ENCODE assay signal across 20 cellular contexts in genomic region chr9:111610149-111610548, GRCh38. TPM values are rescaled to one million over a fixed set of nuclear protein-coding genes. Genes with fewer than 3 reads are reported as not detected.
DNase-seq lines count a peak whose midpoint lies in the region; ATAC-seq, FAIRE-seq and TF ChIP-seq lines count a peak whose summit lies in the region.
"Had no signal": no experiment of that assay in that cellular context is flagged by ENCODE, and none has a peak within 500 bp of the region (broad histone marks: within the 10 kb centered on the region; RNA-seq: fewer than 3 reads in every experiment).

No MANE protein-coding gene starts in this region.

- H3K79me2 ChIP-seq in HepG2 (ENCODE audit: insufficient read depth, low read length) = no peaks in the 10 kb centered on the region

- peak overlapping the region; percentile 50 for H2AFZ ChIP-seq in HepG2 (ENCODE audit: low read length)

- TF ChIP-seq POLR2A in HepG2 (IDR thresholded peaks at IDR 0.05; ENCODE audit: insufficient read depth in 1 of 2, low read depth in 2 of 2, low read length in 2 of 2) = no peak
- TF ChIP-seq POLR2A in suprapubic skin (IDR thresholded peaks at IDR 0.05) = no peak

- TF ChIP-seq EP300 in HepG2 (IDR thresholded peaks at IDR 0.05; ENCODE audit: low read depth in 2 of 2, low read length in 2 of 2) (no peak), HepG2 (CRISPR knock-in tag; IDR thresholded peaks at IDR 0.05; ENCODE audit: borderline replicate concordance) (no peak), suprapubic skin (IDR thresholded peaks at IDR 0.05) (no peak)

- no peaks in the 10 kb centered on the region for H3K4me1 Mint-ChIP-seq in stimulated activated naive CD8-positive, alpha-beta T cell treated with anti-CD3 and anti-CD28 coated beads, Interleukin-15, amount 100 ng/mL, for 72 hours

- H3K4me1 ChIP-seq in esophagus (ENCODE audit: control insufficient read depth in 2 of 2, insufficient read depth in 2 of 2, low read length in 1 of 2) (peaks cover 0 to 3% of the 10 kb centered on the region in 2 donors), HepG2 (ENCODE audit: insufficient read depth, low read length) (peaks cover 33% of the 10 kb centered on the region), suprapubic skin (peaks cover 11% of the 10 kb centered on the region)
- H3K4me1 ChIP-seq: BE2C had no signal

- no peak overlapping the region for H3K4me3 ChIP-seq in esophagus (ENCODE audit: low read depth in 1 of 2, low read length in 2 of 2)
- H3K4me3 ChIP-seq in HepG2 (replicated peaks in 1 of 3; ENCODE audit: insufficient read depth in 1 of 3, low read depth in 2 of 3, low read length in 3 of 3) = no peak overlapping the region
- H3K4me3 ChIP-seq in suprapubic skin = no peak overlapping the region

- H3K4me2 ChIP-seq in HepG2 (ENCODE audit: low read depth, low read length) = peak overlapping the region; percentile 14; the same call in 1 of the 2 replicates

- no TSS peak for BruUV-seq in HepG2 (replicated peaks; lab: Mats Ljungman, UMichigan)

- TF ChIP-seq RAD21 in HepG2 (CRISPR knock-in tag; IDR thresholded peaks at IDR 0.05) = no peak

- no peak for FAIRE-seq in HepG2 (lab: Jason Lieb, UNC)
- FAIRE-seq: D721Med had no signal

- no peak overlapping the region for H3K27ac Mint-ChIP-seq in stimulated activated naive CD8-positive, alpha-beta T cell treated with anti-CD3 and anti-CD28 coated beads, Interleukin-15, amount 100 ng/mL, for 72 hours

- TF ChIP-seq CTCF in VCaP (conservative IDR thresholded peaks at IDR 0.05) = no peak
- no peak for TF ChIP-seq CTCF in HepG2 (CRISPR knock-in tag; IDR thresholded peaks at IDR 0.05)
- no peak for TF ChIP-seq CTCF in suprapubic skin (IDR thresholded peaks at IDR 0.05)

- CTCF ChIA-PET in HepG2 (lab: Yijun Ruan, JAX; ENCODE audit: low intra/inter-chr PET ratio, low total read pairs) = no interaction called here

- no peaks in the 10 kb centered on the region for H3K9me3 Mint-ChIP-seq in stimulated activated naive CD8-positive, alpha-beta T cell treated with anti-CD3 and anti-CD28 coated beads, Interleukin-15, amount 100 ng/mL, for 72 hours

- DNase-seq in HepG2 (ENCODE audit: low spot score) (no peak), suprapubic skin (ENCODE audit: low spot score in 2 of 2) (no peak), HPDE6-E6E7 (ENCODE audit: extremely low spot score) (no peak), DMS114 treated with DMSO at 0.1 percent for 48 hours (lab: John Stamatoyannopoulos, UW; ENCODE audit: unreplicated experiment) (no peak)
- no peak for DNase-seq in stimulated activated naive CD8-positive, alpha-beta T cell treated with anti-CD3 and anti-CD28 coated beads, Interleukin-15, amount 100 ng/mL, for 72 hours
- DNase-seq: BE2C, DMS79, GOT3, HCEC 1CT, Karpas-422, NCI-H1694 treated with DMSO at 0.1 percent for 48 hours, NCI-H2081 treated with DMSO at 0.1 percent for 48 hours, NCI-H2171 treated with DMSO at 0.1 percent for 48 hours, NCI-H524 treated with DMSO at 0.1 percent for 48 hours, NCI-H82, OCI-M1, Right ventricle myocardium superior had no signal

- no peak overlapping the region for H3K9ac ChIP-seq in HepG2 (ENCODE audit: insufficient read depth, low read depth, low read length)

- 34 to 35% methylated on average over 5 of the region's 5 CpGs for WGBS in esophagus, 2 donors
- WGBS in HepG2 (ENCODE audit: low lambda C conversion rate) = 21% methylated on average over 5 of the region's 5 CpGs
- WGBS in suprapubic skin = 36% methylated on average over 5 of the region's 5 CpGs

- POLR2A ChIA-PET in HepG2 (lab: Yijun Ruan, JAX) = interaction anchor here (1.1 kb wide), 1 partner anchor 21 kb away, joined by 5 read pairs; the partner anchor contains the start of gene DNAJC25

- intact Hi-C loops in HepG2 (cut with micrococcal nuclease; ENCODE audit: unreplicated experiment) = no loop called here

- no peaks in the 10 kb centered on the region for H4K20me1 ChIP-seq in HepG2 (ENCODE audit: insufficient read depth, low read length)

- H3K36me3 ChIP-seq in esophagus (ENCODE audit: control insufficient read depth in 2 of 2, insufficient read depth in 2 of 2, low read length in 1 of 2) = no peaks in the 10 kb centered on the region
- H3K36me3 ChIP-seq in HepG2 (replicated peaks in 1 of 2; ENCODE audit: control insufficient read depth in 1 of 2, insufficient read depth in 2 of 2, low read length in 2 of 2) = no peaks in the 10 kb centered on the region
- H3K36me3 ChIP-seq in suprapubic skin = no peaks in the 10 kb centered on the region
- H3K36me3 ChIP-seq: BE2C had no signal

- H3K27ac ChIP-seq in VCaP (peak overlapping the region; percentile 73), esophagus (ENCODE audit: low read depth in 2 of 2, low read length in 1 of 2) (peak overlapping the region; percentile 78 to 79), HepG2 (ENCODE audit: extremely low read length, insufficient read depth, low read length) (no peak overlapping the region), suprapubic skin (peak overlapping the region; percentile 27)

- in situ Hi-C loops in HepG2 (cut with HindIII; ENCODE audit: extremely low pct_ligation_motif_present, low pct_unique_long_range_greater_than_20kb) = no loop called here

- H3K27me3 ChIP-seq in esophagus (ENCODE audit: control insufficient read depth in 1 of 2, insufficient read depth in 2 of 2, low read length in 2 of 2) (no peaks in the 10 kb centered on the region), HepG2 (ENCODE audit: control insufficient read depth in 1 of 2, insufficient read depth in 2 of 2, low read length in 2 of 2) (no peaks in the 10 kb centered on the region), suprapubic skin (no peaks in the 10 kb centered on the region)
- H3K27me3 ChIP-seq: BE2C had no signal

- ATAC-seq in HepG2 = no peak; the same call in 2 of the 3 replicates
- no peak for ATAC-seq in stimulated activated naive CD8-positive, alpha-beta T cell treated with anti-CD3 and anti-CD28 coated beads, Interleukin-15, amount 100 ng/mL, for 72 hours

- peaks cover 43% of the 10 kb centered on the region for H3K27me3 Mint-ChIP-seq in stimulated activated naive CD8-positive, alpha-beta T cell treated with anti-CD3 and anti-CD28 coated beads, Interleukin-15, amount 100 ng/mL, for 72 hours

- no peak overlapping the region for H3K4me3 Mint-ChIP-seq in stimulated activated naive CD8-positive, alpha-beta T cell treated with anti-CD3 and anti-CD28 coated beads, Interleukin-15, amount 100 ng/mL, for 72 hours

- no peaks in the 10 kb centered on the region for H3K9me3 ChIP-seq in esophagus (ENCODE audit: control insufficient read depth in 2 of 2, insufficient read depth in 1 of 2, low read depth in 1 of 2, low read length in 1 of 2)
- no peaks in the 10 kb centered on the region for H3K9me3 ChIP-seq in HepG2 (ENCODE audit: low read length)
- H3K9me3 ChIP-seq in suprapubic skin = no peaks in the 10 kb centered on the region
- H3K9me3 ChIP-seq: BE2C had no signal

RNA-seq across cellular contexts. Expression of gene PTGR1, which starts 10.7 kb away (rescaled TPM):
- polyA plus RNA-seq in esophagus (10 to 100 TPM; 28.2 to 93.3 TPM), HepG2 (2011; rRNA removed) (5.0 and 6.0 TPM in 2 replicates)
- total RNA-seq in HepG2 (2016; rRNA removed; fragmentation: Illumina TruSeq; extraction: Trizol) (15.8 and 22.5 TPM in 2 replicates), suprapubic skin (10 to 100 TPM; 18.6 to 51.4 (median 42.4) TPM)
- 9.9 TPM in 2 replicates for total RNA-seq in HepG2 (2016; cell fraction: cytosol; rRNA removed; fragmentation: Illumina TruSeq; extraction: Trizol; ENCODE audit: low read depth)
- 15.5 and 22.6 TPM in 2 replicates for total RNA-seq in HepG2 (2016; cell fraction: insoluble cytoplasmic fraction; rRNA removed; fragmentation: Illumina TruSeq; extraction: Trizol)
- 6.7 and 8.4 TPM in 2 replicates for total RNA-seq in HepG2 (2016; cell fraction: membrane; rRNA removed; fragmentation: Illumina TruSeq; extraction: Trizol)
- total RNA-seq in HepG2 (2016; cell fraction: nucleus; rRNA removed; fragmentation: Illumina TruSeq; extraction: Trizol) = 4.8 and 6.2 TPM in 2 replicates
- polyA plus RNA-seq in HepG2 (2011; cell fraction: cytosol; rRNA removed) = 5.4 and 6.0 TPM in 2 replicates
- 2.1 and 2.9 TPM in 2 replicates for polyA plus RNA-seq in HepG2 (2011; cell fraction: nucleus; rRNA removed)
- polyA plus RNA-seq in HepG2 (2012) = 10.6 and 11.6 TPM in 2 replicates
- 5.1 and 5.3 TPM in 2 replicates for polyA plus RNA-seq in HepG2 (2016; cell fraction: cytosol; fragmentation: Illumina TruSeq; extraction: Trizol; ENCODE audit: low read depth)
- polyA plus RNA-seq in HepG2 (2016; cell fraction: insoluble cytoplasmic fraction; fragmentation: Illumina TruSeq; extraction: Trizol; ENCODE audit: low read depth) = 21.3 and 24.8 TPM in 2 replicates
- 4.1 and 4.5 TPM in 2 replicates for polyA plus RNA-seq in HepG2 (2016; cell fraction: membrane; fragmentation: Illumina TruSeq; extraction: Trizol; ENCODE audit: low read depth)
- polyA plus RNA-seq in HepG2 (2016; cell fraction: nucleus; fragmentation: Illumina TruSeq; extraction: Trizol; ENCODE audit: insufficient read depth, low read depth) = 10.1 and 12.6 TPM in 2 replicates
- polyA minus RNA-seq in HepG2 (2011; rRNA and poly(A)+ RNA removed; ENCODE audit: low replicate concordance) = 2.8 and 54.6 TPM in 2 replicates
- polyA minus RNA-seq in HepG2 (2011; cell fraction: cytosol; rRNA and poly(A)+ RNA removed) = 3.1 and 4.8 TPM in 2 replicates
- polyA minus RNA-seq in HepG2 (2011; cell fraction: nucleus; rRNA and poly(A)+ RNA removed) = 5.5 TPM in 2 replicates

RNA-seq across cellular contexts. Expression of gene DNAJC25, which starts 21.0 kb away (rescaled TPM):
- polyA plus RNA-seq in esophagus (1 to 10 TPM; 3.3 to 3.7 TPM), HepG2 (2011; rRNA removed) (4.5 and 5.7 TPM in 2 replicates)
- total RNA-seq in HepG2 (2016; rRNA removed; fragmentation: Illumina TruSeq; extraction: Trizol) (6.3 and 10.2 TPM in 2 replicates), suprapubic skin (1 to 10 TPM; 3.7 to 6.4 (median 5.0) TPM)
- total RNA-seq in HepG2 (2016; cell fraction: cytosol; rRNA removed; fragmentation: Illumina TruSeq; extraction: Trizol; ENCODE audit: low read depth) = 2.4 and 2.5 TPM in 2 replicates
- total RNA-seq in HepG2 (2016; cell fraction: insoluble cytoplasmic fraction; rRNA removed; fragmentation: Illumina TruSeq; extraction: Trizol) = 6.5 and 9.4 TPM in 2 replicates
- 5.6 and 6.1 TPM in 2 replicates for total RNA-seq in HepG2 (2016; cell fraction: membrane; rRNA removed; fragmentation: Illumina TruSeq; extraction: Trizol)
- total RNA-seq in HepG2 (2016; cell fraction: nucleus; rRNA removed; fragmentation: Illumina TruSeq; extraction: Trizol) = 11.2 and 12.3 TPM in 2 replicates
- 3.0 and 3.2 TPM in 2 replicates for polyA plus RNA-seq in HepG2 (2011; cell fraction: cytosol; rRNA removed)
- 3.5 and 3.7 TPM in 2 replicates for polyA plus RNA-seq in HepG2 (2011; cell fraction: nucleus; rRNA removed)
- polyA plus RNA-seq in HepG2 (2012) = 4.8 and 8.4 TPM in 2 replicates
- polyA plus RNA-seq in HepG2 (2016; cell fraction: cytosol; fragmentation: Illumina TruSeq; extraction: Trizol; ENCODE audit: low read depth) = 2.4 and 2.8 TPM in 2 replicates
- 7.8 TPM in 2 replicates for polyA plus RNA-seq in HepG2 (2016; cell fraction: insoluble cytoplasmic fraction; fragmentation: Illumina TruSeq; extraction: Trizol; ENCODE audit: low read depth)
- polyA plus RNA-seq in HepG2 (2016; cell fraction: membrane; fragmentation: Illumina TruSeq; extraction: Trizol; ENCODE audit: low read depth) = 5.4 and 6.1 TPM in 2 replicates
- 25.6 and 26.2 TPM in 2 replicates for polyA plus RNA-seq in HepG2 (2016; cell fraction: nucleus; fragmentation: Illumina TruSeq; extraction: Trizol; ENCODE audit: insufficient read depth, low read depth)
- 1.5 and 1.8 TPM in 2 replicates for polyA minus RNA-seq in HepG2 (2011; rRNA and poly(A)+ RNA removed; ENCODE audit: low replicate concordance)
- 0.79 and 1.7 TPM in 2 replicates for polyA minus RNA-seq in HepG2 (2011; cell fraction: cytosol; rRNA and poly(A)+ RNA removed)
- 5.7 and 6.7 TPM in 2 replicates for polyA minus RNA-seq in HepG2 (2011; cell fraction: nucleus; rRNA and poly(A)+ RNA removed)

RNA-seq across cellular contexts. Expression of gene GNG10, which starts 51.3 kb away (rescaled TPM):
- polyA plus RNA-seq in esophagus (10 to 100 TPM; 12.4 to 13.9 TPM), HepG2 (2011; rRNA removed) (29.8 and 32.4 TPM in 2 replicates)
- total RNA-seq in HepG2 (2016; rRNA removed; fragmentation: Illumina TruSeq; extraction: Trizol) (29.8 and 45.0 TPM in 2 replicates), suprapubic skin (10 to 100 TPM; 15.1 to 21.6 (median 19.1) TPM)
- total RNA-seq in HepG2 (2016; cell fraction: cytosol; rRNA removed; fragmentation: Illumina TruSeq; extraction: Trizol; ENCODE audit: low read depth) = 36.2 and 49.1 TPM in 2 replicates
- total RNA-seq in HepG2 (2016; cell fraction: insoluble cytoplasmic fraction; rRNA removed; fragmentation: Illumina TruSeq; extraction: Trizol) = 32.9 and 43.3 TPM in 2 replicates
- total RNA-seq in HepG2 (2016; cell fraction: membrane; rRNA removed; fragmentation: Illumina TruSeq; extraction: Trizol) = 68.2 and 69.9 TPM in 2 replicates
- 14.3 and 15.8 TPM in 2 replicates for total RNA-seq in HepG2 (2016; cell fraction: nucleus; rRNA removed; fragmentation: Illumina TruSeq; extraction: Trizol)
- 23.4 and 29.9 TPM in 2 replicates for polyA plus RNA-seq in HepG2 (2011; cell fraction: cytosol; rRNA removed)
- polyA plus RNA-seq in HepG2 (2011; cell fraction: nucleus; rRNA removed) = 4.6 and 7.7 TPM in 2 replicates
- 23.6 and 24.8 TPM in 2 replicates for polyA plus RNA-seq in HepG2 (2012)
- polyA plus RNA-seq in HepG2 (2016; cell fraction: cytosol; fragmentation: Illumina TruSeq; extraction: Trizol; ENCODE audit: low read depth) = 74.7 and 106 TPM in 2 replicates
- polyA plus RNA-seq in HepG2 (2016; cell fraction: insoluble cytoplasmic fraction; fragmentation: Illumina TruSeq; extraction: Trizol; ENCODE audit: low read depth) = 66.2 and 74.2 TPM in 2 replicates
- 103 and 108 TPM in 2 replicates for polyA plus RNA-seq in HepG2 (2016; cell fraction: membrane; fragmentation: Illumina TruSeq; extraction: Trizol; ENCODE audit: low read depth)
- 32.3 and 39.9 TPM in 2 replicates for polyA plus RNA-seq in HepG2 (2016; cell fraction: nucleus; fragmentation: Illumina TruSeq; extraction: Trizol; ENCODE audit: insufficient read depth, low read depth)
- polyA minus RNA-seq in HepG2 (2011; rRNA and poly(A)+ RNA removed; ENCODE audit: low replicate concordance) = 5.4 and 7.5 TPM in 2 replicates
- polyA minus RNA-seq in HepG2 (2011; cell fraction: cytosol; rRNA and poly(A)+ RNA removed) = 4.7 and 5.0 TPM in 2 replicates
- 5.4 and 5.7 TPM in 2 replicates for polyA minus RNA-seq in HepG2 (2011; cell fraction: nucleus; rRNA and poly(A)+ RNA removed)
